Comparison of ENCODE assay signal across 1 cellular context in genomic region chr4:80312124-80312523, GRCh38.
A peak's percentile ranks its signal among the peaks of the same experiment; 100 is the strongest.
TF ChIP-seq lines count a peak whose summit lies in the region.

No MANE protein-coding gene starts in this region.

TF ChIP-seq in K562, 482 proteins besides CTCF, POLR2A, EP300 and RAD21:
- no peak for TF ChIP-seq ZNF407 (IDR thresholded peaks at IDR 0.05; ENCODE audit: low read depth)
- TF ChIP-seq, protein P1, sequence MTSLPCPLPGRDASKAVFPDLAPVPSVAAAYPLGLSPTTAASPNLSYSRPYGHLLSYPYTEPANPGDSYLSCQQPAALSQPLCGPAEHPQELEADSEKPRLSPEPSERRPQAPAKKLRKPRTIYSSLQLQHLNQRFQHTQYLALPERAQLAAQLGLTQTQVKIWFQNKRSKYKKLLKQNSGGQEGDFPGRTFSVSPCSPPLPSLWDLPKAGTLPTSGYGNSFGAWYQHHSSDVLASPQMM (CRISPR knock-in tag; IDR thresholded peaks at IDR 0.05) = no peak
- TF ChIP-seq ZNF668 (CRISPR knock-in tag; IDR thresholded peaks at IDR 0.05) = no peak
- no peak for TF ChIP-seq HES1 (IDR thresholded peaks at IDR 0.05; ENCODE audit: low read depth)
- TF ChIP-seq RAD51 (IDR thresholded peaks at IDR 0.05; ENCODE audit: borderline replicate concordance, low read depth) = 0 out of 2 replicates have a peak, but pooled peaks have one; percentile 35
- TF ChIP-seq HIVEP1 (CRISPR knock-in tag; IDR thresholded peaks at IDR 0.05) = no peak
- no peak for TF ChIP-seq ZNF253 (CRISPR knock-in tag; conservative IDR thresholded peaks at IDR 0.05)
- peak; percentile 77; the same call in 1 of the 2 replicates for TF ChIP-seq TOE1 (IDR thresholded peaks at IDR 0.05; ENCODE audit: borderline replicate concordance)
- no peak for TF ChIP-seq TOE1 (CRISPR knock-in tag; IDR thresholded peaks at IDR 0.05; ENCODE audit: borderline replicate concordance, low read depth)
- no peak for TF ChIP-seq PRPF4 (IDR thresholded peaks at IDR 0.05; ENCODE audit: insufficient read depth, low read depth, low read length, poor library complexity, severe bottlenecking)
- no peak for TF ChIP-seq CEBPB (tag; IDR thresholded peaks at IDR 0.05)
- no peak for TF ChIP-seq NRF1 (conservative IDR thresholded peaks at IDR 0.05 in 1 of 2, IDR thresholded peaks at IDR 0.05 in 1 of 2)
- TF ChIP-seq USF2 (CRISPR knock-in tag; IDR thresholded peaks at IDR 0.05) = peak; percentile 54
- TF ChIP-seq NONO (IDR thresholded peaks at IDR 0.05; ENCODE audit: low read depth in 2 of 2, low read length in 1 of 2) = no peak
- TF ChIP-seq, protein P2, sequence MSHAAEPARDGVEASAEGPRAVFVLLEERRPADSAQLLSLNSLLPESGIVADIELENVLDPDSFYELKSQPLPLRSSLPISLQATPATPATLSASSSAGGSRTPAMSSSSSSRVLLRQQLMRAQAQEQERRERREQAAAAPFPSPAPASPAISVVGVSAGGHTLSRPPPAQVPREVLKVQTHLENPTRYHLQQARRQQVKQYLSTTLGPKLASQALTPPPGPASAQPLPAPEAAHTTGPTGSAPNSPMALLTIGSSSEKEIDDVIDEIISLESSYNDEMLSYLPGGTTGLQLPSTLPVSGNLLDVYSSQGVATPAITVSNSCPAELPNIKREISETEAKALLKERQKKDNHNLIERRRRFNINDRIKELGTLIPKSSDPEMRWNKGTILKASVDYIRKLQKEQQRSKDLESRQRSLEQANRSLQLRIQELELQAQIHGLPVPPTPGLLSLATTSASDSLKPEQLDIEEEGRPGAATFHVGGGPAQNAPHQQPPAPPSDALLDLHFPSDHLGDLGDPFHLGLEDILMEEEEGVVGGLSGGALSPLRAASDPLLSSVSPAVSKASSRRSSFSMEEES (CRISPR knock-in tag; IDR thresholded peaks at IDR 0.05) = peak; percentile 87
- TF ChIP-seq NELFE (IDR thresholded peaks at IDR 0.05; ENCODE audit: insufficient read depth, insufficient read length) = no peak
- TF ChIP-seq THRB (CRISPR knock-in tag; conservative IDR thresholded peaks at IDR 0.05) = 0 out of 2 replicates have a peak, but pooled peaks have one; percentile 36
- no peak for TF ChIP-seq NBN (IDR thresholded peaks at IDR 0.05; ENCODE audit: low read depth)
- no peak for TF ChIP-seq ZBTB5 (IDR thresholded peaks at IDR 0.05)
- TF ChIP-seq MXD1 (CRISPR knock-in tag; IDR thresholded peaks at IDR 0.05; ENCODE audit: borderline replicate concordance, poor library complexity, severe bottlenecking) = no peak
